In the genomic region with DNA sequence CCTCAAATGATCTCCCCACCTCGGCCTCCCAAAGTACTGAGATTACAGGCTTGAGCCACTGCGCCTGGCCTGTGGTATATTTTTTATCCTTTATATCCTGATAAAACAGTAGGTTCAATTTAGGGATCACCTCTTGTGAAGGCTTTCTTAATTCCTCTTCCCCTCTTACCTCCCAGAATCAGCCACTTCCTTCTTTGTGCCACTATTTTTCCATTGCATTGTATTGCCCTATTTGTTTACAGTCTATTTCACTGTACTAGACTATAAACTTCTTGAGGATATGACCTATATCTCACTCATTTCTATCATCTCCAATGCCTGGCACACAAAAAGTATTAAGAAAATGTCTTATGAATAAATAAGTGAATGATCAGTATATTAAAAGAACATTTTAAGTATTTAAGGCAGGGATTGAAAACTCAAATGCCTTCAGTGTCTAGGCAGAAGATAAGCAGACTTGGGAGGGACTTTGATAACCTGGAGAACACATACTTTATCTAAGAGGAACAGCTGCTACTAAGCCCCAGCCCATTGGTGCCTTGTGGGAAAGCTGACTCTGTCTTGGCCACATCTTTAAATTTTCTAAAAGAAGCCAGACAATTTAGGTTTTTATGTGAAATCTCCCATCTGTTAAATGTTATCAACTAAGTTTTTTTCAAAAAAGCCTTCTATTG, we compare ENCODE assay signal across 26 cellular contexts.
"Had no signal": no experiment of that assay in that cellular context is flagged by ENCODE, and none has a peak within 500 bp of the region (broad histone marks: within the 10 kb centered on the region; RNA-seq: fewer than 3 reads in every experiment).

No MANE protein-coding gene starts in this region.

- H3K4me3 ChIP-seq: adrenal gland, body of pancreas, gastroesophageal sphincter, psoas muscle, sigmoid colon, smooth muscle cell, upper lobe of left lung, vagina had no signal

- DNase-seq: activated CD4-positive, alpha-beta T cell treated with anti-CD3 and anti-CD28 coated beads for 4 hours; activated CD4-positive, alpha-beta T cell treated with anti-CD3 and anti-CD28 coated beads, Interleukin-2, amount 50 U/mL, for 4 hours; activated effector memory CD4-positive, alpha-beta T cell treated with anti-CD3 and anti-CD28 coated beads, Interleukin-2, amount 50 U/mL, for 16 hours; activated naive CD4-positive, alpha-beta T cell treated with anti-CD3 and anti-CD28 coated beads for 36 hours; activated naive CD8-positive, alpha-beta T cell treated with anti-CD3 and anti-CD28 coated beads for 36 hours; activated T-cell treated with anti-CD3 and anti-CD28 coated beads for 4 hours; adrenal gland; aorta; body of pancreas; dermis blood vessel endothelial cell; effector CD4-positive, alpha-beta T cell; head of caudate nucleus; naive thymus-derived CD8-positive, alpha-beta T cell; nucleus accumbens; psoas muscle; sigmoid colon; stimulated activated CD4-positive, alpha-beta T cell treated with anti-CD3 and anti-CD28 coated beads, Interleukin-1b, Interleukin-23, amount 100 ng/mL, for 48 hours; stimulated activated CD4-positive, alpha-beta T cell treated with anti-CD3 and anti-CD28 coated beads, Interleukin-4, amount 100 ng/mL, for 4 hours; stimulated activated CD8-positive, alpha-beta memory T cell treated with anti-CD3 and anti-CD28 coated beads, Interleukin-4, amount 100 ng/mL, for 48 hours; stimulated activated naive CD8-positive, alpha-beta T cell treated with anti-CD3 and anti-CD28 coated beads, Interleukin-15, amount 100 ng/mL, for 72 hours; substantia nigra; T-helper 2 cell; upper lobe of left lung had no signal
